Comparison of ENCODE assay signal across 8 cellular contexts in genomic region chr17:45316271-45317112, GRCh38.
A peak's percentile ranks its signal among the peaks of the same experiment; 100 is the strongest.
DNase-seq lines count a peak whose midpoint lies in the region; TF ChIP-seq lines count a peak whose summit lies in the region.

Gene MAP3K14 (minus strand): TSS chr17:45317020. CDS start chr17:45290745, 26,275 bp downstream.

- no peaks in the 10 kb centered on the region for H3K27me3 ChIP-seq in layer of hippocampus (ENCODE audit: control insufficient read depth, insufficient read depth, low read length)

- H3K4me3 ChIP-seq in choroid plexus epithelial cell (ENCODE audit: low read depth, low read length), result peak within 1 kb of the TSS; percentile 95

- no peak for DNase-seq in GM10266 (ENCODE audit: extremely low spot score)
- peak; percentile 71 for DNase-seq in HCEC 1CT
- DNase-seq in NCI-H1105 treated with DMSO at 0.1 percent for 48 hours (lab: John Stamatoyannopoulos, UW), result peak; percentile 44
- DNase-seq in activated CD4-positive, alpha-beta T cell treated with anti-CD3 and anti-CD28 coated beads for 1 hour, result peak; percentile 47
- DNase-seq in choroid plexus epithelial cell (ENCODE audit: low read depth), result peak; percentile 74
- peak; percentile 41 to 56 for DNase-seq in stimulated activated CD4-positive, alpha-beta T cell treated with anti-CD3 and anti-CD28 coated beads, Interleukin-4, amount 100 ng/mL, for 4 hours
- DNase-seq in cerebellar nuclear complex (lab: John Stamatoyannopoulos, UW), result no peak

- TF ChIP-seq CTCF in GM10266 (IDR thresholded peaks at IDR 0.05; ENCODE audit: control insufficient read depth, insufficient read depth, low read depth, missing control alignments) (peak; percentile 34), choroid plexus epithelial cell (conservative IDR thresholded peaks at IDR 0.05; ENCODE audit: low read depth, low read length) (peak; percentile 23)

- peak within 1 kb of the TSS; percentile 93 for H3K27ac ChIP-seq in layer of hippocampus (ENCODE audit: low read depth, low read length)

Comparison
In these comparisons a context has a peak if more than half of its experiments do, and no peak if none do; other contexts are left out.
1. DNase-seq: peak in HCEC 1CT (single experiment), NCI-H1105 treated with DMSO at 0.1 percent for 48 hours (single experiment), activated CD4-positive, alpha-beta T cell treated with anti-CD3 and anti-CD28 coated beads for 1 hour (single experiment), choroid plexus epithelial cell (single experiment) and stimulated activated CD4-positive, alpha-beta T cell treated with anti-CD3 and anti-CD28 coated beads, Interleukin-4, amount 100 ng/mL, for 4 hours (2 of 2); none in GM10266 (single experiment) and cerebellar nuclear complex (0 of 2).